Comparison of ENCODE assay signal across 8 cellular contexts in genomic region chr12:53743277-53744129, GRCh38. TPM values are rescaled to one million over a fixed set of nuclear protein-coding genes. Genes with fewer than 3 reads are reported as not detected.
DNase-seq lines count a peak whose midpoint lies in the region; ATAC-seq, FAIRE-seq and TF ChIP-seq lines count a peak whose summit lies in the region.

No MANE protein-coding gene starts in this region.

- CTCF ChIA-PET in GM12878 (lab: Yijun Ruan, JAX), result interaction anchor here (0.6 to 10.2 kb wide), 37 partner anchors 14 to 508 kb away, joined by 3 to 459 read pairs (median 3); partner anchors contain the start of genes ATP5MC2, CALCOCO1, CISTR and MAP3K12

- TF ChIP-seq CTCF in GM12878 (IDR thresholded peaks at IDR 0.05 in 2 of 3, conservative IDR thresholded peaks at IDR 0.05 in 1 of 3; ENCODE audit: control insufficient read depth in 2 of 3, extremely low read depth in 1 of 3, insufficient read depth in 1 of 3, low read depth in 3 of 3, low read length in 3 of 3), result peak; percentile 92 to 94 (median 93)

- DNase-seq in A172 (ENCODE audit: low spot score) (peak; percentile 45), GM12892 (ENCODE audit: insufficient read length) (peak; percentile 67), NCI-H1092 treated with DMSO at 0.1 percent for 48 hours (lab: John Stamatoyannopoulos, UW) (peak; percentile 43), T-helper 22 cell (ENCODE audit: low read depth) (peak; percentile 26), GM12878 (ENCODE audit: low read depth, low spot score) (no peak)
- DNase-seq in stimulated activated CD4-positive, alpha-beta T cell treated with anti-CD3 and anti-CD28 coated beads, Interleukin-12 subunit alpha, Interleukin-12 subunit beta, amount 100 ng/mL, for 48 hours (ENCODE audit: low read depth in 2 of 3, low spot score in 1 of 3), result peak in 2 of 3 donors; percentile 44 to 66

- TF ChIP-seq RAD21 in GM12878 (IDR thresholded peaks at IDR 0.05; ENCODE audit: insufficient read depth, low read depth, low read length), result peak; percentile 75

- SMC1A ChIA-PET in GM12878 (lab: Charles Lee; ENCODE audit: uncharacterized antibody, unreplicated experiment), result interaction anchor here (0.6 to 9.8 kb wide), 24 partner anchors 10 to 234 kb away, joined by 3 to 156 read pairs (median 4); partner anchors contain the start of gene CALCOCO1

- H3K9me3 ChIP-seq in GM12878 (replicated peaks; ENCODE audit: control insufficient read depth, insufficient read depth, low read length) (no peaks in the 10 kb centered on the region), iPS-18a (ENCODE audit: control insufficient read depth, low read depth, low read length) (no peaks in the 10 kb centered on the region)

- POLR2A ChIA-PET in GM12878 (lab: Charles Lee), result interaction anchor here (0.5 to 1.2 kb wide), 5 partner anchors 13 to 201 kb away, joined by 3 to 8 read pairs (median 4); no protein-coding TSS in a partner anchor

- no peak overlapping the region for H3K27ac ChIP-seq in GM12878 (ENCODE audit: control insufficient read depth, insufficient read depth)
- H3K27ac ChIP-seq in iPS-18a (ENCODE audit: low read length), result no peak overlapping the region

- RAD21 ChIA-PET in GM12878 (lab: Charles Lee; ENCODE audit: unreplicated experiment), result interaction anchor here (0.6 to 6.1 kb wide), 20 partner anchors 8 to 274 kb away, joined by 3 to 129 read pairs (median 6); partner anchors contain the start of genes ATP5MC2, CALCOCO1 and CISTR

- WGBS in GM12878 (ENCODE audit: insufficient coverage, insufficient replicate concordance, low lambda C conversion rate, missing lambda C conversion rate), result 13% methylated on average over 15 of the region's 15 CpGs

- peak; percentile 77 for ATAC-seq in GM12878
- ATAC-seq in HG02938 (IDR thresholded peaks at IDR 0.05; ENCODE audit: unreplicated experiment), result no peak

- H3K9ac ChIP-seq in GM12878 (ENCODE audit: control insufficient read depth, insufficient read depth, low read length) (no peak overlapping the region), iPS-18a (ENCODE audit: low read length) (no peak overlapping the region)

- H3K4me2 ChIP-seq in GM12878 (ENCODE audit: control insufficient read depth, insufficient read depth), result 0 out of 2 replicates have a peak overlapping the region, but pooled peaks have one; percentile 30

- H3K36me3 ChIP-seq in GM12878 (ENCODE audit: control insufficient read depth in 2 of 2, insufficient read depth in 2 of 2, low read length in 1 of 2) (no peaks in the 10 kb centered on the region), iPS-18a (ENCODE audit: control insufficient read depth, low read depth, low read length) (no peaks in the 10 kb centered on the region)

- BruUV-seq in GM12878 (replicated peaks; lab: Mats Ljungman, UMichigan), result no TSS peak

- in situ Hi-C loops in GM12878 (cut with MboI), result loop anchor here (5.0 kb wide), 2 partner anchors 41 to 201 kb away; no protein-coding TSS in a partner anchor

- TF ChIP-seq POLR2A in GM12892 (IDR thresholded peaks at IDR 0.05; ENCODE audit: low read depth, low read length) (no peak), GM12878 (IDR thresholded peaks at IDR 0.05; ENCODE audit: low read depth, low read length) (no peak)

- intact Hi-C loops in GM12878 (cut with micrococcal nuclease; ENCODE audit: unreplicated experiment), result loop anchor here (1.0 kb wide), 1 partner anchor 42 kb away; no protein-coding TSS in a partner anchor

- peaks cover 9 to 21% of the 10 kb centered on the region in 2 experiments for H3K27me3 ChIP-seq in GM12878 (replicated peaks in 1 of 2; ENCODE audit: control insufficient read depth in 2 of 2, insufficient read depth in 2 of 2, low read length in 1 of 2)
- H3K27me3 ChIP-seq in iPS-18a (ENCODE audit: control insufficient read depth, insufficient read depth, low read length), result peaks cover 90% of the 10 kb centered on the region

- peak overlapping the region; percentile 90 for H2AFZ ChIP-seq in GM12878 (ENCODE audit: control insufficient read depth, low read depth, low read length)

- no peaks in the 10 kb centered on the region for H4K20me1 ChIP-seq in GM12878 (ENCODE audit: control insufficient read depth, insufficient read depth)

- FAIRE-seq in GM12892 (lab: Jason Lieb, UNC) (peak; percentile 91), GM12878 (lab: Jason Lieb, UNC) (peak; percentile 88)

- H3K4me3 ChIP-seq in GM12878, result no peak overlapping the region
- H3K4me3 ChIP-seq in iPS-18a (ENCODE audit: low read length), result peak overlapping the region; percentile 16

- TF ChIP-seq EP300 in GM12878 (IDR thresholded peaks at IDR 0.05; ENCODE audit: borderline replicate concordance in 1 of 2, control insufficient read depth in 1 of 2, low read depth in 2 of 2, low read length in 2 of 2), result no peak

- H3K79me2 ChIP-seq in GM12878 (ENCODE audit: control insufficient read depth, insufficient read depth, low read length), result no peaks in the 10 kb centered on the region

- H3K4me1 ChIP-seq in GM12878 (ENCODE audit: control insufficient read depth, insufficient read depth, low read length) (peaks cover 3% of the 10 kb centered on the region), iPS-18a (ENCODE audit: control insufficient read depth, low read depth, low read length) (peaks cover 16% of the 10 kb centered on the region)

TF ChIP-seq in GM12878, 131 proteins besides CTCF, POLR2A, EP300 and RAD21 (continues in another document):
- TF ChIP-seq RB1 (IDR thresholded peaks at IDR 0.05; ENCODE audit: borderline replicate concordance) (0 out of 2 replicates have a peak, but pooled peaks have one; percentile 31), NBN (IDR thresholded peaks at IDR 0.05) (0 out of 2 replicates have a peak, but pooled peaks have one; percentile 49), RELB (IDR thresholded peaks at IDR 0.05; ENCODE audit: low read depth) (no peak), ZNF207 (IDR thresholded peaks at IDR 0.05; ENCODE audit: borderline replicate concordance) (peak; percentile 33; the same call in 1 of the 2 replicates)

RNA-seq across cellular contexts. Expression of gene CISTR, which starts 8.3 kb away (rescaled TPM):
- total RNA-seq in A172 (2014; rRNA removed; shearing (Covaris generic)), result not detected in 2 replicates
- not detected for polyA plus RNA-seq in GM12892 (2012; ENCODE audit: missing spikeins)
- 2.6 TPM in 1 of 2 replicates, not detected in the other for total RNA-seq in GM12878 (2013; cell fraction: nucleolus; rRNA removed)
- not detected in 2 replicates for total RNA-seq in GM12878 (2014; rRNA removed)
- total RNA-seq in GM12878 (2014; rRNA removed; fragmentation: Illumina TruSeq; extraction: Trizol), result not detected in 2 replicates
- not detected in 2 replicates for total RNA-seq in GM12878 (2021)
- not detected for polyA plus RNA-seq in GM12878 (2011; ENCODE audit: low read depth)
- polyA plus RNA-seq in GM12878 (2011; rRNA removed), result 0.19 and 0.26 TPM in 2 replicates
- 0.13 and 0.32 TPM in 2 replicates for polyA plus RNA-seq in GM12878 (2011; cell fraction: cytosol; rRNA removed)
- polyA plus RNA-seq in GM12878 (2011; cell fraction: nucleus; rRNA removed), result 0.73 and 1.7 TPM in 2 replicates
- not detected in 2 replicates for polyA plus RNA-seq in GM12878 (2012)
- not detected in 2 replicates for polyA plus RNA-seq in GM12878 (2014; fragmentation: Illumina TruSeq; extraction: Trizol)
- not detected for polyA plus RNA-seq in GM12878 (2014; fragmentation: Nextera tagmentation; extraction: Ambion mirVana)
- not detected in 2 replicates for polyA plus RNA-seq in GM12878 (2014; rRNA removed)
- polyA plus RNA-seq in GM12878 (2016; fragmentation: Nextera tagmentation; extraction: Ambion mirVana), result not detected
- 2.2 and 4.3 TPM in 2 replicates for polyA minus RNA-seq in GM12878 (2011; rRNA and poly(A)+ RNA removed)
- polyA minus RNA-seq in GM12878 (2011; cell fraction: cytosol; rRNA and poly(A)+ RNA removed), result 3.3 TPM in 1 of 2 replicates, not detected in the other
- polyA minus RNA-seq in GM12878 (2011; cell fraction: nucleus; rRNA and poly(A)+ RNA removed), result 2.1 and 3.4 TPM in 2 replicates

RNA-seq across cellular contexts. Expression of gene CALCOCO1, which starts 16.3 kb away (rescaled TPM):
- total RNA-seq in A172 (2014; rRNA removed; shearing (Covaris generic)), result 36.8 and 40.2 TPM in 2 replicates
- polyA plus RNA-seq in GM12892 (2012; ENCODE audit: missing spikeins), result 24.5 TPM
- total RNA-seq in GM12878 (2013; cell fraction: nucleolus; rRNA removed), result 126 and 133 TPM in 2 replicates
- total RNA-seq in GM12878 (2014; rRNA removed) (13.7 and 15.7 TPM in 2 replicates), GM12878 (2014; rRNA removed; fragmentation: Illumina TruSeq; extraction: Trizol) (13.4 and 13.7 TPM in 2 replicates), GM12878 (2021) (18.1 and 18.6 TPM in 2 replicates)
- 52.7 TPM for polyA plus RNA-seq in GM12878 (2011; ENCODE audit: low read depth)
- polyA plus RNA-seq in GM12878 (2011; rRNA removed) (44.6 and 55.9 TPM in 2 replicates), GM12878 (2014; fragmentation: Illumina TruSeq; extraction: Trizol) (24.5 and 27.2 TPM in 2 replicates), GM12878 (2014; fragmentation: Nextera tagmentation; extraction: Ambion mirVana) (1 to 10 TPM; 2.8 to 4.4 TPM), GM12878 (2014; rRNA removed) (14.1 and 19.0 TPM in 2 replicates), GM12878 (2016; fragmentation: Nextera tagmentation; extraction: Ambion mirVana) (10 to 100 TPM; 12.5 to 12.7 TPM)
- polyA plus RNA-seq in GM12878 (2011; cell fraction: cytosol; rRNA removed), result 43.8 and 59.2 TPM in 2 replicates
- 117 and 243 TPM in 2 replicates for polyA plus RNA-seq in GM12878 (2011; cell fraction: nucleus; rRNA removed)
- 44.7 and 46.0 TPM in 2 replicates for polyA plus RNA-seq in GM12878 (2012)
- polyA minus RNA-seq in GM12878 (2011; rRNA and poly(A)+ RNA removed), result 40.1 and 42.6 TPM in 2 replicates
- 9.6 and 10.2 TPM in 2 replicates for polyA minus RNA-seq in GM12878 (2011; cell fraction: cytosol; rRNA and poly(A)+ RNA removed)
- polyA minus RNA-seq in GM12878 (2011; cell fraction: nucleus; rRNA and poly(A)+ RNA removed), result 36.1 and 39.6 TPM in 2 replicates
